In genomic region chr9:37897665-37898064, GRCh38 we compare ENCODE assay signal across 21 cellular contexts. TPM values are rescaled to one million over a fixed set of nuclear protein-coding genes. Genes with fewer than 3 reads are reported as not detected.
DNase-seq lines count a peak whose midpoint lies in the region; ATAC-seq and TF ChIP-seq lines count a peak whose summit lies in the region.
"Had no signal": no experiment of that assay in that cellular context is flagged by ENCODE, and none has a peak within 500 bp of the region (broad histone marks: within the 10 kb centered on the region; RNA-seq: fewer than 3 reads in every experiment).

No MANE protein-coding gene starts in this region.

- DNase-seq in HFFc6 (no peak), epithelial cell of prostate (ENCODE audit: low read depth, low spot score) (no peak), hepatic stellate cell (ENCODE audit: low spot score) (no peak), glutamatergic neuron (no peak), HT-29 (ENCODE audit: low spot score) (no peak)
- no peak for DNase-seq in activated T-helper 2 cell treated with anti-CD3 and anti-CD28 coated beads, Interferon-gamma antibody, Interleukin-2, Interleukin-4, amounts not matched to agents 10 μg/mL and 5 μg/mL and 100 μg/mL, durations not matched to agents 14 hours and 24 hours and 36 hours (ENCODE audit: low spot score)
- DNase-seq in stimulated activated effector memory CD8-positive, alpha-beta T cell treated with anti-CD3 and anti-CD28 coated beads, Interleukin-12 subunit alpha, Interleukin-12 subunit beta, amount 100 ng/mL, for 72 hours (ENCODE audit: low spot score in 2 of 2): no peak
- DNase-seq: ACHN; Calu3; CD4-positive, alpha-beta T cell; DMS79 treated with DMSO at 0.1 percent for 48 hours; GF-D8; NCI-H1436 treated with DMSO at 0.1 percent for 48 hours; NCI-H2081 treated with DMSO at 0.1 percent for 48 hours; NCI-H2227 treated with DMSO at 0.1 percent for 48 hours; NCI-H526; PC-3 had no signal

- peaks cover 18% of the 10 kb centered on the region for H3K36me3 ChIP-seq in ACC112 (ENCODE audit: insufficient read depth, low read length)

- H3K4me1 ChIP-seq in ACC112 (ENCODE audit: control insufficient read depth, insufficient read depth, low read length, unreplicated experiment): peaks cover 27% of the 10 kb centered on the region

- H3K9me3 Mint-ChIP-seq in HFFc6: no peaks in the 10 kb centered on the region
- no peaks in the 10 kb centered on the region for H3K9me3 Mint-ChIP-seq in activated T-helper 2 cell treated with anti-CD3 and anti-CD28 coated beads, Interferon-gamma antibody, Interleukin-2, Interleukin-4, amounts not matched to agents 10 μg/mL and 5 μg/mL and 100 μg/mL, durations not matched to agents 14 hours and 24 hours and 36 hours
- H3K9me3 Mint-ChIP-seq in glutamatergic neuron (ENCODE audit: unreplicated experiment): no peaks in the 10 kb centered on the region
- H3K9me3 Mint-ChIP-seq in stimulated activated effector memory CD8-positive, alpha-beta T cell treated with anti-CD3 and anti-CD28 coated beads, Interleukin-12 subunit alpha, Interleukin-12 subunit beta, amount 100 ng/mL, for 72 hours: no peaks in the 10 kb centered on the region
- H3K9me3 Mint-ChIP-seq: CD4-positive, alpha-beta T cell had no signal

- H3K4me1 Mint-ChIP-seq in HFFc6 (ENCODE audit: low read depth) (peaks cover 26% of the 10 kb centered on the region), glutamatergic neuron (ENCODE audit: low read depth, unreplicated experiment) (peaks cover 3% of the 10 kb centered on the region)
- H3K4me1 Mint-ChIP-seq in activated T-helper 2 cell treated with anti-CD3 and anti-CD28 coated beads, Interferon-gamma antibody, Interleukin-2, Interleukin-4, amounts not matched to agents 10 μg/mL and 5 μg/mL and 100 μg/mL, durations not matched to agents 14 hours and 24 hours and 36 hours (ENCODE audit: low read depth): peaks cover 9% of the 10 kb centered on the region
- peaks cover 7% of the 10 kb centered on the region for H3K4me1 Mint-ChIP-seq in stimulated activated effector memory CD8-positive, alpha-beta T cell treated with anti-CD3 and anti-CD28 coated beads, Interleukin-12 subunit alpha, Interleukin-12 subunit beta, amount 100 ng/mL, for 72 hours

- no peak for TF ChIP-seq CTCF in HFFc6 (IDR thresholded peaks at IDR 0.05)
- no peak for TF ChIP-seq CTCF in glutamatergic neuron (IDR thresholded peaks at IDR 0.05; ENCODE audit: partially characterized antibody, unreplicated experiment)

- H3K4me3 Mint-ChIP-seq in HFFc6 (no peak overlapping the region), glutamatergic neuron (ENCODE audit: unreplicated experiment) (no peak overlapping the region)
- no peak overlapping the region for H3K4me3 Mint-ChIP-seq in activated T-helper 2 cell treated with anti-CD3 and anti-CD28 coated beads, Interferon-gamma antibody, Interleukin-2, Interleukin-4, amounts not matched to agents 10 μg/mL and 5 μg/mL and 100 μg/mL, durations not matched to agents 14 hours and 24 hours and 36 hours (ENCODE audit: low read depth)
- H3K4me3 Mint-ChIP-seq in stimulated activated effector memory CD8-positive, alpha-beta T cell treated with anti-CD3 and anti-CD28 coated beads, Interleukin-12 subunit alpha, Interleukin-12 subunit beta, amount 100 ng/mL, for 72 hours: no peak overlapping the region
- H3K4me3 Mint-ChIP-seq: B cell; CD4-positive, alpha-beta T cell had no signal

- peak overlapping the region; percentile 9; the same call in 1 of the 2 replicates for H3K27ac ChIP-seq in ACC112 (ENCODE audit: low read depth, low read length)
- H3K27ac ChIP-seq in epithelial cell of prostate: peak overlapping the region; percentile 44
- H3K27ac ChIP-seq: SK-N-MC had no signal

- H3K79me2 ChIP-seq in ACC112 (ENCODE audit: control insufficient read depth, insufficient read depth, low read length, unreplicated experiment): peaks cover 35% of the 10 kb centered on the region

- H2AFZ ChIP-seq in ACC112 (ENCODE audit: low read length, unreplicated experiment): no peak overlapping the region

- no peak overlapping the region for H3K4me3 ChIP-seq in ACC112 (ENCODE audit: low read depth, low read length)
- H3K4me3 ChIP-seq: SK-N-MC had no signal

- H3K27ac Mint-ChIP-seq in HFFc6: peak overlapping the region; percentile 18; the same call in 1 of the 2 replicates
- peak overlapping the region; percentile 12 for H3K27ac Mint-ChIP-seq in activated T-helper 2 cell treated with anti-CD3 and anti-CD28 coated beads, Interferon-gamma antibody, Interleukin-2, Interleukin-4, amounts not matched to agents 10 μg/mL and 5 μg/mL and 100 μg/mL, durations not matched to agents 14 hours and 24 hours and 36 hours
- no peak overlapping the region for H3K27ac Mint-ChIP-seq in glutamatergic neuron (ENCODE audit: unreplicated experiment)
- H3K27ac Mint-ChIP-seq in stimulated activated effector memory CD8-positive, alpha-beta T cell treated with anti-CD3 and anti-CD28 coated beads, Interleukin-12 subunit alpha, Interleukin-12 subunit beta, amount 100 ng/mL, for 72 hours: no peak overlapping the region
- H3K27ac Mint-ChIP-seq: B cell; CD4-positive, alpha-beta T cell had no signal

- intact Hi-C loops in activated T-helper 2 cell treated with anti-CD3 and anti-CD28 coated beads, Interferon-gamma antibody, Interleukin-2, Interleukin-4, amounts not matched to agents 10 μg/mL and 5 μg/mL and 100 μg/mL, durations not matched to agents 14 hours and 24 hours and 36 hours (cut with micrococcal nuclease): no loop called here

- ATAC-seq in stimulated activated effector memory CD8-positive, alpha-beta T cell treated with anti-CD3 and anti-CD28 coated beads, Interleukin-12 subunit alpha, Interleukin-12 subunit beta, amount 100 ng/mL, for 72 hours: no peak
- ATAC-seq: PC-3, Right ventricle myocardium inferior had no signal

- H3K27me3 ChIP-seq in ACC112 (ENCODE audit: insufficient read depth, low read length): no peaks in the 10 kb centered on the region

- peaks cover 24% of the 10 kb centered on the region for H3K36me3 Mint-ChIP-seq in HFFc6 (ENCODE audit: low read depth)
- H3K36me3 Mint-ChIP-seq in activated T-helper 2 cell treated with anti-CD3 and anti-CD28 coated beads, Interferon-gamma antibody, Interleukin-2, Interleukin-4, amounts not matched to agents 10 μg/mL and 5 μg/mL and 100 μg/mL, durations not matched to agents 14 hours and 24 hours and 36 hours (ENCODE audit: low read depth): peaks cover 55% of the 10 kb centered on the region
- H3K36me3 Mint-ChIP-seq in glutamatergic neuron (ENCODE audit: unreplicated experiment): no peaks in the 10 kb centered on the region
- peaks cover 84% of the 10 kb centered on the region for H3K36me3 Mint-ChIP-seq in stimulated activated effector memory CD8-positive, alpha-beta T cell treated with anti-CD3 and anti-CD28 coated beads, Interleukin-12 subunit alpha, Interleukin-12 subunit beta, amount 100 ng/mL, for 72 hours

- H3K27me3 Mint-ChIP-seq in HFFc6 (ENCODE audit: insufficient read depth) (peaks cover 2% of the 10 kb centered on the region; the same call in 1 of the 2 replicates), glutamatergic neuron (ENCODE audit: unreplicated experiment) (no peaks in the 10 kb centered on the region)
- no peaks in the 10 kb centered on the region for H3K27me3 Mint-ChIP-seq in activated T-helper 2 cell treated with anti-CD3 and anti-CD28 coated beads, Interferon-gamma antibody, Interleukin-2, Interleukin-4, amounts not matched to agents 10 μg/mL and 5 μg/mL and 100 μg/mL, durations not matched to agents 14 hours and 24 hours and 36 hours (ENCODE audit: low read depth)
- H3K27me3 Mint-ChIP-seq: B cell; CD4-positive, alpha-beta T cell had no signal

RNA-seq across cellular contexts. Expression of gene SLC25A51, which starts 6.3 kb away (rescaled TPM):
- 10 to 100 TPM; 29.1 to 35.0 (median 32.9) TPM for total RNA-seq in HFFc6 (2021; fragmentation: NEBNext Ultra II Directional; extraction: Animal tissue kit (Norgen Biotek cat#: 25700))
- 29.7 and 31.4 TPM in 2 replicates for total RNA-seq in activated T-helper 2 cell treated with anti-CD3 and anti-CD28 coated beads, Interferon-gamma antibody, Interleukin-2, Interleukin-4, amounts not matched to agents 10 μg/mL and 5 μg/mL and 100 μg/mL, durations not matched to agents 14 hours and 24 hours and 36 hours
- 48.6 TPM for total RNA-seq in glutamatergic neuron (ENCODE audit: unreplicated experiment)
- total RNA-seq in HT-29 (2014; rRNA removed; shearing (Covaris generic)): 8.5 and 9.9 TPM in 2 replicates

Comparison
In these comparisons a context has a peak if more than half of its experiments do, and no peak if none do; other contexts are left out.
1. H3K27ac Mint-ChIP-seq: peak in HFFc6 (single experiment) and activated T-helper 2 cell treated with anti-CD3 and anti-CD28 coated beads, Interferon-gamma antibody, Interleukin-2, Interleukin-4, amounts not matched to agents 10 μg/mL and 5 μg/mL and 100 μg/mL, durations not matched to agents 14 hours and 24 hours and 36 hours (single experiment); none in glutamatergic neuron (single experiment) and stimulated activated effector memory CD8-positive, alpha-beta T cell treated with anti-CD3 and anti-CD28 coated beads, Interleukin-12 subunit alpha, Interleukin-12 subunit beta, amount 100 ng/mL, for 72 hours (single experiment).